Comparison of ENCODE assay signal across 8 cellular contexts in genomic region chr17:38591759-38592241, GRCh38. TPM values are rescaled to one million over a fixed set of nuclear protein-coding genes. Genes with fewer than 3 reads are reported as not detected.
A peak's percentile ranks its signal among the peaks of the same experiment; 100 is the strongest.
DNase-seq lines count a peak whose midpoint lies in the region; ATAC-seq and TF ChIP-seq lines count a peak whose summit lies in the region.

No MANE protein-coding gene starts in this region.

- peaks cover 74% of the 10 kb centered on the region for H3K27me3 ChIP-seq in foreskin keratinocyte

- no peaks in the 10 kb centered on the region for H3K4me1 ChIP-seq in foreskin keratinocyte

- DNase-seq in AG10803 (ENCODE audit: low read depth) = peak; percentile 38
- peak; percentile 9 for DNase-seq in HCEC 1CT
- peak; percentile 94 for DNase-seq in SKM-1 (lab: John Stamatoyannopoulos, UW; ENCODE audit: unreplicated experiment)
- DNase-seq in foreskin keratinocyte = peak in 1 of 2 donors; percentile 22
- no peak for DNase-seq in stimulated activated CD4-positive, alpha-beta T cell treated with anti-CD3 and anti-CD28 coated beads, Interleukin-1b, Interleukin-23, amount 100 ng/mL, for 48 hours

- peak; percentile 25 for ATAC-seq in foreskin keratinocyte
- no peak for ATAC-seq in GM21360 (IDR thresholded peaks at IDR 0.05; ENCODE audit: unreplicated experiment)
- ATAC-seq in HG02678 (IDR thresholded peaks at IDR 0.05; ENCODE audit: unreplicated experiment) = no peak
- no peak for ATAC-seq in GM21367 (IDR thresholded peaks at IDR 0.05; ENCODE audit: unreplicated experiment)

- no peak overlapping the region for H3K27ac ChIP-seq in foreskin keratinocyte

- no peak overlapping the region for H3K4me3 ChIP-seq in AG10803 (ENCODE audit: low read length)

- no peak for TF ChIP-seq CTCF in AG10803 (conservative IDR thresholded peaks at IDR 0.05; ENCODE audit: low read length)
- TF ChIP-seq CTCF in foreskin keratinocyte (conservative IDR thresholded peaks at IDR 0.05) = no peak

RNA-seq across cellular contexts. Expression of gene SRCIN1, which starts 14.0 kb away (rescaled TPM):
- total RNA-seq in foreskin keratinocyte = 0.25 and 0.31 TPM in 2 replicates
- 0.36 and 0.46 TPM in 2 replicates for polyA plus RNA-seq in foreskin keratinocyte
